ENCODE assay signal across 14 cellular contexts in the genomic region with DNA sequence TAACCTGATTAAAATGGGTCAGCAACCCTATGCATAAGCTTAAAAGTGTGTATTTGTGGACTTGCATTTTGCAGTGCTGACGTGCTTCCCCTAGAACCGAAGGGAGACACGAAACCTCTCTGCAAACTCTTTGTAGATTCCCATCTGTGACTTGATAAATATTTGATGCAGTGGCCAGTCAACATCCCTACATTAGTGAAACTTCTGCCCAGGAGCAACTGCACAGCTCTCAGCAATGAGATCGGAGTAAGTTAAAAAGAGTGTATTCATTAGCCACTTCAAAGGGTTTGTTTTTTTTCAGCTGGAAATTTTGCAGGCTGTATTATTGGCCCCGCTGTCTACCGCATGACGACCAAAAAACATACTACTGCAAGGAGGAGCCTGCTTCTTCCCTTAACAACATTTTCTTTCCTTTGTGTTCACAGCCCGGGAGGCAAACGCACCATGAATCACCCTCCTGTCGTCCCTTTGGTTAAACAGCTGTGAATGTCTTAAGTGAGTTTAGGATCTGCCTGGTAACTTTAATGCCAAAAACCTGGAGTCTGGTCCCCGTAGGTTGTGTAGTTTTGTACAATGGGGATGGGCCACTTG. TPM values are rescaled to one million over a fixed set of nuclear protein-coding genes. Genes with fewer than 3 reads are reported as not detected.
DNase-seq lines count a peak whose midpoint lies in the region; ATAC-seq, FAIRE-seq and TF ChIP-seq lines count a peak whose summit lies in the region.
"Had no signal": no experiment of that assay in that cellular context is flagged by ENCODE, and none has a peak within 500 bp of the region (broad histone marks: within the 10 kb centered on the region; RNA-seq: fewer than 3 reads in every experiment).

No MANE protein-coding gene starts in this region.

- peak overlapping the region; percentile 83 for H3K4me2 ChIP-seq in astrocyte (ENCODE audit: low read length)
- peak overlapping the region; percentile 63 for H3K4me2 ChIP-seq in skeletal muscle satellite cell (ENCODE audit: low read length)

- H3K4me1 ChIP-seq in HUES6 (ENCODE audit: control insufficient read depth, insufficient read depth, low read length) (peaks cover 14% of the 10 kb centered on the region), astrocyte (ENCODE audit: insufficient read depth, low read length) (peaks cover 3% of the 10 kb centered on the region), skeletal muscle satellite cell (ENCODE audit: control insufficient read depth, insufficient read depth, low read length) (no peaks in the 10 kb centered on the region)
- H3K4me1 ChIP-seq: adrenal gland, sigmoid colon, thyroid gland had no signal

- H3K9me3 ChIP-seq in HUES6 (ENCODE audit: control insufficient read depth, insufficient read depth, low read depth, low read length): no peaks in the 10 kb centered on the region
- H3K9me3 ChIP-seq in astrocyte (ENCODE audit: insufficient read depth, low read depth, low read length): no peaks in the 10 kb centered on the region
- no peaks in the 10 kb centered on the region for H3K9me3 ChIP-seq in skeletal muscle satellite cell (replicated peaks; ENCODE audit: low read length)
- H3K9me3 ChIP-seq: adrenal gland, sigmoid colon, thyroid gland had no signal

- H3K79me2 ChIP-seq in astrocyte (ENCODE audit: insufficient read depth, low read length): no peaks in the 10 kb centered on the region

- no peaks in the 10 kb centered on the region for H4K20me1 ChIP-seq in astrocyte (ENCODE audit: insufficient read depth, low read length)

- H3K27ac ChIP-seq in HUES6 (ENCODE audit: low read depth, low read length) (no peak overlapping the region), astrocyte (ENCODE audit: low read depth, low read length) (no peak overlapping the region)
- H3K27ac ChIP-seq: adrenal gland, sigmoid colon, thyroid gland, WERI-Rb-1 had no signal

- peaks cover 9% of the 10 kb centered on the region for H3K4me1 Mint-ChIP-seq in astrocyte (ENCODE audit: low read depth, unreplicated experiment)

- TF ChIP-seq CTCF in astrocyte (IDR thresholded peaks at IDR 0.05; ENCODE audit: insufficient read depth, low read depth, low read length) (no peak), foreskin fibroblast (IDR thresholded peaks at IDR 0.05; ENCODE audit: low read depth, low read length) (no peak)

- no peaks in the 10 kb centered on the region for H3K36me3 Mint-ChIP-seq in astrocyte (ENCODE audit: low read depth, unreplicated experiment)

- peaks cover 11% of the 10 kb centered on the region for H3K27me3 Mint-ChIP-seq in astrocyte (ENCODE audit: low read depth, unreplicated experiment)

- peak overlapping the region; percentile 26 for H2AFZ ChIP-seq in astrocyte (ENCODE audit: low read depth, low read length)

- DNase-seq in astrocyte (ENCODE audit: low read depth) (peak; percentile 77), foreskin fibroblast (peak; percentile 17 to 51), NCI-H2227 treated with DMSO at 0.1 percent for 48 hours (lab: John Stamatoyannopoulos, UW) (no peak)
- DNase-seq in activated CD4-positive, CD25-positive, alpha-beta regulatory T cell (lab: John Stamatoyannopoulos, UW): no peak
- DNase-seq: adrenal gland, NCI-H524 treated with DMSO at 0.1 percent for 48 hours, Right ventricle myocardium superior, sigmoid colon, thyroid gland, WERI-Rb-1 had no signal

- H3K36me3 ChIP-seq in HUES6 (ENCODE audit: control insufficient read depth, insufficient read depth, low read length): no peaks in the 10 kb centered on the region
- no peaks in the 10 kb centered on the region for H3K36me3 ChIP-seq in astrocyte (ENCODE audit: insufficient read depth, low read length)
- H3K36me3 ChIP-seq in skeletal muscle satellite cell (ENCODE audit: insufficient read depth, low read length): no peaks in the 10 kb centered on the region
- H3K36me3 ChIP-seq: adrenal gland, sigmoid colon, thyroid gland, WERI-Rb-1 had no signal

- ATAC-seq in HG02571 (IDR thresholded peaks at IDR 0.05; ENCODE audit: unreplicated experiment): no peak
- ATAC-seq in GM19463 (IDR thresholded peaks at IDR 0.05; ENCODE audit: unreplicated experiment): no peak

- H3K27me3 ChIP-seq in HUES6 (ENCODE audit: control insufficient read depth, insufficient read depth, low read length) (no peaks in the 10 kb centered on the region), astrocyte (ENCODE audit: insufficient read depth, low read length) (peaks cover 5% of the 10 kb centered on the region), skeletal muscle satellite cell (ENCODE audit: control insufficient read depth, insufficient read depth, low read length) (no peaks in the 10 kb centered on the region)
- H3K27me3 ChIP-seq: adrenal gland, sigmoid colon, thyroid gland had no signal

- FAIRE-seq in astrocyte (lab: Jason Lieb, UNC): no peak

- H3K4me3 ChIP-seq in HUES6 (ENCODE audit: low read depth, low read length) (0 out of 2 replicates have a peak overlapping the region, but pooled peaks have one; percentile 6), astrocyte (ENCODE audit: insufficient read depth, low read depth, low read length) (peak overlapping the region; percentile 38), foreskin fibroblast (ENCODE audit: low read depth in 1 of 2, low read length in 2 of 2) (no peak overlapping the region), skeletal muscle satellite cell (ENCODE audit: low read length) (no peak overlapping the region)
- H3K4me3 ChIP-seq: adrenal gland, sigmoid colon, thyroid gland had no signal

- no peak overlapping the region for H3K27ac Mint-ChIP-seq in astrocyte (ENCODE audit: unreplicated experiment)

- no peaks in the 10 kb centered on the region for H3K9me3 Mint-ChIP-seq in astrocyte (ENCODE audit: unreplicated experiment)

- H3K9ac ChIP-seq in HUES6 (ENCODE audit: low read length) (no peak overlapping the region), astrocyte (ENCODE audit: low read length) (peak overlapping the region; percentile 36), skeletal muscle satellite cell (ENCODE audit: low read depth, low read length) (no peak overlapping the region)

- no peak overlapping the region for H3K4me3 Mint-ChIP-seq in astrocyte (ENCODE audit: unreplicated experiment)

RNA-seq across cellular contexts. Expression of a gene that starts 38.0 kb away (rescaled TPM):
- 53.1 and 66.0 TPM in 2 replicates for total RNA-seq in astrocyte
- 52.4 and 57.8 TPM in 2 replicates for total RNA-seq in skeletal muscle satellite cell (2012; rRNA removed)

Comparison
In these comparisons a context has a peak if more than half of its experiments do, and no peak if none do; other contexts are left out.
1. H3K4me3 ChIP-seq: peak in HUES6 (single experiment) and astrocyte (single experiment); none in foreskin fibroblast (0 of 2) and skeletal muscle satellite cell (single experiment).
2. DNase-seq: peak in astrocyte (single experiment) and foreskin fibroblast (2 of 2); none in NCI-H2227 treated with DMSO at 0.1 percent for 48 hours (single experiment) and activated CD4-positive, CD25-positive, alpha-beta regulatory T cell (0 of 4).